In the genomic region with DNA sequence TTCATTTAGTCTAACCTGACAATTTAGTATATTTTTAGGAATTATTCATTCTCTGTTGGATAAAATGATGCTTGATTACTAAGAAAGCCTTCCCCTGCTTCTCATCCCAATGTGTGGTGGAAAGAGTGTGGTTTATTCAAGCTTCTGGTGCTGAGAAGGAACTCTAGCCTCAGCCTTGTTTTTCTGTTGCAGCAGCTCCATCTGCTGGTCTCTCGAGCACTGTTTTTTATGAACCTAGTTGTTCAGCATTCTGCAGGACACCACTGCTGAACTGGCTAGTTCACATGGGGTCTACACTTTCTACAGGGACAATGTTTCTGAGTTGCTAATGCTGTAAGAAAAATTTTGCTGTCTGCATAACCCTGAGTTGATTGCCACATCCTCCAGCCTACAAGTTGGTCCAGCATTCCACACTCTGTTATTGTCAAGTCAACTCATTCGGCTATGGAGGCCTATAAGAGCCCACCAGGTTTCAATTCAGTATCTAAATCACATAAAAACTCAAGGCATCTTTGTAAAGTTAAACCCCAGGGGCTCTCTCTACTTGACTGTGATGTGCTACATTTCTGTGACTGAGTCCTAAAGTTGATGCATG, we compare ENCODE assay signal across 8 cellular contexts. TPM values are rescaled to one million over a fixed set of nuclear protein-coding genes. Genes with fewer than 3 reads are reported as not detected.
DNase-seq lines count a peak whose midpoint lies in the region; ATAC-seq and TF ChIP-seq lines count a peak whose summit lies in the region.

No MANE protein-coding gene starts in this region.

- POLR2A ChIA-PET in activated CD8-positive, alpha-beta T cell treated with anti-CD3 and anti-CD28 coated beads for 36 hours (lab: Charles Lee), result interaction anchor here (0.9 kb wide), 1 partner anchor 30 kb away, joined by 3 read pairs; no protein-coding TSS in a partner anchor
- POLR2A ChIA-PET in naive thymus-derived CD4-positive, alpha-beta T cell (lab: Charles Lee), result interaction anchor here (0.6 to 6.2 kb wide), 5 partner anchors 10 to 54 kb away, joined by 3 to 76 read pairs (median 5); no protein-coding TSS in a partner anchor

- CTCF ChIA-PET in activated CD8-positive, alpha-beta T cell treated with anti-CD3 and anti-CD28 coated beads for 36 hours (lab: Charles Lee), result interaction anchor here (0.7 to 8.0 kb wide), 18 partner anchors 8 to 379 kb away, joined by 3 to 367 read pairs (median 6); no protein-coding TSS in a partner anchor
- CTCF ChIA-PET in naive thymus-derived CD4-positive, alpha-beta T cell (lab: Charles Lee), result interaction anchor here (0.6 to 15.7 kb wide), 8 partner anchors 9 to 227 kb away, joined by 3 to 425 read pairs (median 14); no protein-coding TSS in a partner anchor

- H3K4me1 ChIP-seq in naive thymus-derived CD4-positive, alpha-beta T cell (ENCODE audit: control insufficient read depth in 2 of 2, insufficient read depth in 2 of 2, low read length in 2 of 2), result no peaks in the 10 kb centered on the region
- no peaks in the 10 kb centered on the region for H3K4me1 ChIP-seq in thoracic aorta (ENCODE audit: control insufficient read depth in 1 of 2, low read depth in 2 of 2)

- H3K9me3 Mint-ChIP-seq in HFFc6, result no peaks in the 10 kb centered on the region
- H3K9me3 Mint-ChIP-seq in activated CD8-positive, alpha-beta T cell treated with anti-CD3 and anti-CD28 coated beads for 36 hours, result no peaks in the 10 kb centered on the region
- peaks cover 0 to 2% (median 0%) of the 10 kb centered on the region in 11 donors for H3K9me3 Mint-ChIP-seq in naive thymus-derived CD4-positive, alpha-beta T cell

- peaks cover 0 to 7% of the 10 kb centered on the region in 2 donors for H3K27me3 ChIP-seq in naive thymus-derived CD4-positive, alpha-beta T cell (ENCODE audit: control insufficient read depth in 2 of 2, insufficient read depth in 2 of 2, low read length in 2 of 2)
- no peaks in the 10 kb centered on the region for H3K27me3 ChIP-seq in thoracic aorta (replicated peaks; ENCODE audit: insufficient read depth)

- no peaks in the 10 kb centered on the region for H3K9me3 ChIP-seq in naive thymus-derived CD4-positive, alpha-beta T cell (ENCODE audit: control insufficient read depth in 2 of 3, low read length in 3 of 3)
- no peaks in the 10 kb centered on the region for H3K9me3 ChIP-seq in thoracic aorta

- intact Hi-C loops in activated CD8-positive, alpha-beta T cell treated with anti-CD3 and anti-CD28 coated beads for 36 hours (cut with micrococcal nuclease), result loop anchor here (1.0 to 2.0 kb wide), 3 partner anchors 19 to 55 kb away; no protein-coding TSS in a partner anchor
- intact Hi-C loops in naive thymus-derived CD4-positive, alpha-beta T cell (cut with micrococcal nuclease), result loop anchor here (1.0 to 5.0 kb wide), 8 partner anchors 11 to 380 kb away; partner anchors contain the start of gene MRPL17 (in 1 of the 2)

- peak; percentile 84 for ATAC-seq in activated CD8-positive, alpha-beta T cell treated with anti-CD3 and anti-CD28 coated beads for 36 hours
- peak; percentile 84 for ATAC-seq in naive thymus-derived CD4-positive, alpha-beta T cell
- no peak for ATAC-seq in thoracic aorta (ENCODE audit: insufficient number of reproducible peaks, low FRiP score, low read depth)

- DNase-seq in NCI-H2171 treated with DMSO at 0.1 percent for 48 hours (lab: John Stamatoyannopoulos, UW), result peak; percentile 14
- DNase-seq in NCI-H2171 (lab: John Stamatoyannopoulos, UW), result no peak
- DNase-seq in HFFc6, result peak; percentile 48
- DNase-seq in NCI-H460 (ENCODE audit: extremely low read depth, low read depth), result peak; percentile 27
- DNase-seq in activated CD8-positive, alpha-beta T cell treated with anti-CD3 and anti-CD28 coated beads for 36 hours, result peak; percentile 82
- no peak for DNase-seq in epithelial cell of proximal tubule (ENCODE audit: low read depth)
- DNase-seq in naive thymus-derived CD4-positive, alpha-beta T cell, result peak in 8 of 9 donors; percentile 30 to 67 (median 56)
- no peak for DNase-seq in thoracic aorta (ENCODE audit: low spot score)

- H3K4me3 ChIP-seq in epithelial cell of proximal tubule (ENCODE audit: low read depth, low read length), result no peak overlapping the region
- H3K4me3 ChIP-seq in naive thymus-derived CD4-positive, alpha-beta T cell (ENCODE audit: low read length), result no peak overlapping the region
- H3K4me3 ChIP-seq in thoracic aorta, result no peak overlapping the region

- no peak overlapping the region for H3K27ac Mint-ChIP-seq in HFFc6
- H3K27ac Mint-ChIP-seq in activated CD8-positive, alpha-beta T cell treated with anti-CD3 and anti-CD28 coated beads for 36 hours, result no peak overlapping the region
- H3K27ac Mint-ChIP-seq in naive thymus-derived CD4-positive, alpha-beta T cell, result peak overlapping the region in 3 of 9 donors; percentile 22 to 34 (median 28)

- peaks cover 4% of the 10 kb centered on the region for H3K27me3 Mint-ChIP-seq in HFFc6 (ENCODE audit: insufficient read depth)
- peaks cover 5% of the 10 kb centered on the region for H3K27me3 Mint-ChIP-seq in activated CD8-positive, alpha-beta T cell treated with anti-CD3 and anti-CD28 coated beads for 36 hours
- H3K27me3 Mint-ChIP-seq in naive thymus-derived CD4-positive, alpha-beta T cell, result peaks cover 3 to 25% (median 5%) of the 10 kb centered on the region in 5 donors

- H3K36me3 ChIP-seq in naive thymus-derived CD4-positive, alpha-beta T cell (ENCODE audit: control insufficient read depth in 2 of 3, insufficient read depth in 3 of 3, low read length in 3 of 3), result no peaks in the 10 kb centered on the region
- no peaks in the 10 kb centered on the region for H3K36me3 ChIP-seq in thoracic aorta

- no peaks in the 10 kb centered on the region for H3K4me1 Mint-ChIP-seq in HFFc6 (ENCODE audit: low read depth)
- H3K4me1 Mint-ChIP-seq in activated CD8-positive, alpha-beta T cell treated with anti-CD3 and anti-CD28 coated beads for 36 hours (ENCODE audit: low read depth), result peaks cover 13% of the 10 kb centered on the region
- peaks cover 0 to 31% (median 10%) of the 10 kb centered on the region in 7 donors for H3K4me1 Mint-ChIP-seq in naive thymus-derived CD4-positive, alpha-beta T cell

- no peaks in the 10 kb centered on the region for H3K36me3 Mint-ChIP-seq in HFFc6 (ENCODE audit: low read depth)
- no peaks in the 10 kb centered on the region for H3K36me3 Mint-ChIP-seq in activated CD8-positive, alpha-beta T cell treated with anti-CD3 and anti-CD28 coated beads for 36 hours (ENCODE audit: low read depth)
- H3K36me3 Mint-ChIP-seq in naive thymus-derived CD4-positive, alpha-beta T cell, result no peaks in the 10 kb centered on the region

- TF ChIP-seq CTCF in HFFc6 (IDR thresholded peaks at IDR 0.05) (peak; percentile 75), epithelial cell of proximal tubule (conservative IDR thresholded peaks at IDR 0.05; ENCODE audit: low read depth, low read length) (peak; percentile 85), thoracic aorta (IDR thresholded peaks at IDR 0.05) (peak; percentile 29)
- TF ChIP-seq CTCF in activated CD8-positive, alpha-beta T cell treated with anti-CD3 and anti-CD28 coated beads for 36 hours (IDR thresholded peaks at IDR 0.05), result peak; percentile 84

- H3K4me3 Mint-ChIP-seq in HFFc6, result no peak overlapping the region
- no peak overlapping the region for H3K4me3 Mint-ChIP-seq in activated CD8-positive, alpha-beta T cell treated with anti-CD3 and anti-CD28 coated beads for 36 hours
- no peak overlapping the region for H3K4me3 Mint-ChIP-seq in naive thymus-derived CD4-positive, alpha-beta T cell

- H3K27ac ChIP-seq in naive thymus-derived CD4-positive, alpha-beta T cell (ENCODE audit: low read depth, low read length), result no peak overlapping the region
- no peak overlapping the region for H3K27ac ChIP-seq in thoracic aorta

RNA-seq across cellular contexts. Expression of gene OR2AG2, which starts 14.3 kb away (rescaled TPM):
- under 1 TPM in 5 of 6 experiments, not detected in 1; 0.07 to 0.14 (median 0.08) TPM for total RNA-seq in HFFc6 (2021; fragmentation: NEBNext Ultra II Directional; extraction: Animal tissue kit (Norgen Biotek cat#: 25700))
- 0.17 TPM in 1 of 2 replicates, not detected in the other for total RNA-seq in NCI-H460 (2014; rRNA removed; shearing (Covaris generic))
- polyA plus RNA-seq in NCI-H460 (2014; cell fraction: nucleus; rRNA removed), result not detected in 2 replicates
- under 1 TPM; 0.29 to 0.45 TPM for total RNA-seq in activated CD8-positive, alpha-beta T cell treated with anti-CD3 and anti-CD28 coated beads for 36 hours
- total RNA-seq in epithelial cell of proximal tubule (0.14 TPM in 1 of 2 replicates, not detected in the other), thoracic aorta (under 1 TPM in 1 of 2 donors, not detected in 1; 0.35 TPM)
- total RNA-seq in naive thymus-derived CD4-positive, alpha-beta T cell, result under 1 TPM in 1 of 5 experiments, not detected in 4; 0.15 TPM
- not detected for polyA plus RNA-seq in naive thymus-derived CD4-positive, alpha-beta T cell

RNA-seq across cellular contexts. Expression of gene OR2AG1, which starts 25.4 kb away (rescaled TPM):
- not detected for total RNA-seq in HFFc6 (2021; fragmentation: NEBNext Ultra II Directional; extraction: Animal tissue kit (Norgen Biotek cat#: 25700))
- total RNA-seq in NCI-H460 (2014; rRNA removed; shearing (Covaris generic)), result not detected in 2 replicates
- polyA plus RNA-seq in NCI-H460 (2014; cell fraction: nucleus; rRNA removed), result not detected in 2 replicates
- not detected for total RNA-seq in activated CD8-positive, alpha-beta T cell treated with anti-CD3 and anti-CD28 coated beads for 36 hours
- total RNA-seq in epithelial cell of proximal tubule, result not detected in 2 replicates
- total RNA-seq in naive thymus-derived CD4-positive, alpha-beta T cell, result not detected
- polyA plus RNA-seq in naive thymus-derived CD4-positive, alpha-beta T cell, result not detected
- total RNA-seq in thoracic aorta, result not detected

RNA-seq across cellular contexts. Expression of gene OR6A2, which starts 42.0 kb away (rescaled TPM):
- total RNA-seq in HFFc6 (2021; fragmentation: NEBNext Ultra II Directional; extraction: Animal tissue kit (Norgen Biotek cat#: 25700)), result under 1 TPM in 1 of 6 experiments, not detected in 5; 0.12 TPM
- total RNA-seq in NCI-H460 (2014; rRNA removed; shearing (Covaris generic)), result 0.23 TPM in 1 of 2 replicates, not detected in the other
- not detected in 2 replicates for polyA plus RNA-seq in NCI-H460 (2014; cell fraction: nucleus; rRNA removed)
- total RNA-seq in activated CD8-positive, alpha-beta T cell treated with anti-CD3 and anti-CD28 coated beads for 36 hours, result under 1 TPM; 0.16 to 0.38 TPM
- 0.07 TPM in 1 of 2 replicates, not detected in the other for total RNA-seq in epithelial cell of proximal tubule
- under 1 TPM in 1 of 5 experiments, not detected in 4; 0.34 TPM for total RNA-seq in naive thymus-derived CD4-positive, alpha-beta T cell
- polyA plus RNA-seq in naive thymus-derived CD4-positive, alpha-beta T cell, result not detected
- total RNA-seq in thoracic aorta, result under 1 TPM in 1 of 2 donors, not detected in 1; 0.35 TPM

Comparison
In these comparisons a context has a peak if more than half of its experiments do, and no peak if none do; other contexts are left out.
1. DNase-seq: peak in NCI-H2171 treated with DMSO at 0.1 percent for 48 hours (single experiment), HFFc6 (single experiment), NCI-H460 (single experiment), activated CD8-positive, alpha-beta T cell treated with anti-CD3 and anti-CD28 coated beads for 36 hours (single experiment) and naive thymus-derived CD4-positive, alpha-beta T cell (8 of 9); none in NCI-H2171 (single experiment), epithelial cell of proximal tubule (single experiment) and thoracic aorta (single experiment).
2. CTCF ChIP-seq: peak in every context shown above with its lines; median percentile 85 in epithelial cell of proximal tubule; 84 in activated CD8-positive, alpha-beta T cell treated with anti-CD3 and anti-CD28 coated beads for 36 hours; 75 in HFFc6; 29 in thoracic aorta.